In genomic region chr16:17367932-17368331, GRCh38 we compare ENCODE assay signal across 11 cellular contexts.
DNase-seq lines count a peak whose midpoint lies in the region; ATAC-seq and TF ChIP-seq lines count a peak whose summit lies in the region.
"Had no signal": no experiment of that assay in that cellular context is flagged by ENCODE, and none has a peak within 500 bp of the region (broad histone marks: within the 10 kb centered on the region; RNA-seq: fewer than 3 reads in every experiment).

No MANE protein-coding gene starts in this region.

- peaks cover 3% of the 10 kb centered on the region for H4K20me1 ChIP-seq in hepatocyte (ENCODE audit: insufficient read depth, poor library complexity, severe bottlenecking)

- WGBS in hepatocyte (ENCODE audit: low lambda C conversion rate, missing lambda C conversion rate) = 38% methylated on average over 10 of the region's 10 CpGs
- WGBS in transverse colon (ENCODE audit: low coverage in 1 of 2), 2 donors = 50 to 60% methylated on average over 6 to 10 of the region's 10 CpGs

- peaks cover 16% of the 10 kb centered on the region for H3K79me2 ChIP-seq in hepatocyte

- H3K4me1 ChIP-seq in breast epithelium (peaks cover 0 to 15% of the 10 kb centered on the region in 2 donors), hepatocyte (ENCODE audit: insufficient read depth) (peaks cover 32% of the 10 kb centered on the region), transverse colon (peaks cover 23 to 79% (median 24%) of the 10 kb centered on the region in 4 donors)

- H2AFZ ChIP-seq in hepatocyte = no peak overlapping the region

- POLR2A ChIA-PET in MCF 10A (lab: Yijun Ruan, JAX) = no interaction called here
- POLR2A ChIA-PET in activated B cell treated with CpG ODN at 0.5 μM for 24 hours (lab: Charles Lee) = interaction anchor here (1.4 to 3.9 kb wide), 5 partner anchors 10 to 66 kb away, joined by 5 to 27 read pairs (median 7); no protein-coding TSS in a partner anchor

- TF ChIP-seq EP300 in transverse colon (IDR thresholded peaks at IDR 0.05; ENCODE audit: low read depth) = no peak

- ATAC-seq in activated B cell treated with CpG ODN at 0.5 μM for 24 hours (ENCODE audit: low read depth) (no peak), GM21447 (IDR thresholded peaks at IDR 0.05; ENCODE audit: unreplicated experiment) (no peak)

- H3K4me1 Mint-ChIP-seq in MCF 10A (ENCODE audit: insufficient read depth, unreplicated experiment) (no peaks in the 10 kb centered on the region), activated B cell treated with CpG ODN at 0.5 μM for 24 hours (peaks cover 95% of the 10 kb centered on the region)

- peak; percentile 46 for DNase-seq in MCF 10A (ENCODE audit: unreplicated experiment)
- DNase-seq in breast epithelium (ENCODE audit: low spot score in 2 of 2) = no peak
- no peak for DNase-seq in activated B cell treated with CpG ODN at 0.5 μM for 24 hours
- peak; percentile 47 for DNase-seq in hepatocyte (ENCODE audit: low spot score)
- DNase-seq in transverse colon = peak; percentile 41
- DNase-seq in mucosa of gallbladder (ENCODE audit: low spot score) = no peak
- DNase-seq in epidermal melanocyte (ENCODE audit: insufficient read length, low spot score) = no peak
- DNase-seq: activated CD4-positive, alpha-beta T cell treated with anti-CD3 and anti-CD28 coated beads, Interleukin-2, amount 50 U/mL, for 4 hours; mammary epithelial cell; NCI-H774 had no signal

- H3K27me3 ChIP-seq in breast epithelium (no peaks in the 10 kb centered on the region), hepatocyte (no peaks in the 10 kb centered on the region), transverse colon (no peaks in the 10 kb centered on the region)

- H3K36me3 Mint-ChIP-seq in MCF 10A (ENCODE audit: insufficient read depth, unreplicated experiment) (no peaks in the 10 kb centered on the region), activated B cell treated with CpG ODN at 0.5 μM for 24 hours (ENCODE audit: low read depth) (no peaks in the 10 kb centered on the region)

- CTCF ChIA-PET in MCF 10A (lab: Yijun Ruan, JAX) = interaction anchor here (0.5 kb wide), 1 partner anchor 1405 kb away, joined by 3 read pairs; no protein-coding TSS in a partner anchor
- CTCF ChIA-PET in activated B cell treated with CpG ODN at 0.5 μM for 24 hours (lab: Charles Lee) = no interaction called here

- H3K27ac Mint-ChIP-seq in MCF 10A (ENCODE audit: low read depth, unreplicated experiment) (no peak overlapping the region), activated B cell treated with CpG ODN at 0.5 μM for 24 hours (peak overlapping the region; percentile 95)

- BruUV-seq in MCF 10A (replicated peaks; lab: Mats Ljungman, UMichigan) = no TSS peak

- no peak overlapping the region for H3K27ac ChIP-seq in breast epithelium
- H3K27ac ChIP-seq in hepatocyte = no peak overlapping the region
- peak overlapping the region; percentile 39 to 75 (median 70) for H3K27ac ChIP-seq in transverse colon

- H3K36me3 ChIP-seq in breast epithelium (no peaks in the 10 kb centered on the region), hepatocyte (replicated peaks; ENCODE audit: insufficient read depth, low read depth) (no peaks in the 10 kb centered on the region), transverse colon (no peaks in the 10 kb centered on the region)

- no peak for TF ChIP-seq CTCF in MCF 10A (IDR thresholded peaks at IDR 0.05; ENCODE audit: unreplicated experiment)
- no peak for TF ChIP-seq CTCF in breast epithelium (IDR thresholded peaks at IDR 0.05)
- no peak for TF ChIP-seq CTCF in activated B cell treated with CpG ODN at 0.5 μM for 24 hours (IDR thresholded peaks at IDR 0.05)
- TF ChIP-seq CTCF in hepatocyte (IDR thresholded peaks at IDR 0.05; ENCODE audit: poor library complexity) = no peak
- TF ChIP-seq CTCF in transverse colon (IDR thresholded peaks at IDR 0.05) = peak in 2 of 5 experiments; percentile 7 to 14

- H3K4me3 ChIP-seq in breast epithelium = no peak overlapping the region
- H3K4me3 ChIP-seq in hepatocyte = no peak overlapping the region
- no peak overlapping the region for H3K4me3 ChIP-seq in transverse colon

- H3K27me3 Mint-ChIP-seq in MCF 10A (ENCODE audit: insufficient read depth, unreplicated experiment) (no peaks in the 10 kb centered on the region), activated B cell treated with CpG ODN at 0.5 μM for 24 hours (no peaks in the 10 kb centered on the region)

- TF ChIP-seq POLR2A in breast epithelium (IDR thresholded peaks at IDR 0.05) (no peak), transverse colon (IDR thresholded peaks at IDR 0.05) (no peak)

- H3K4me3 Mint-ChIP-seq in MCF 10A (ENCODE audit: unreplicated experiment) = no peak overlapping the region
- peak overlapping the region; percentile 32 for H3K4me3 Mint-ChIP-seq in activated B cell treated with CpG ODN at 0.5 μM for 24 hours

- H3K4me2 ChIP-seq in hepatocyte = no peak overlapping the region

- intact Hi-C loops in MCF 10A (cut with micrococcal nuclease) = no loop called here
- intact Hi-C loops in breast epithelium (cut with DNase I; ENCODE audit: low total_unique reads) = no loop called here
- intact Hi-C loops in activated B cell treated with CpG ODN at 0.5 μM for 24 hours (cut with micrococcal nuclease) = loop anchor here (1.0 to 2.0 kb wide), 3 partner anchors 21 to 67 kb away; no protein-coding TSS in a partner anchor
- intact Hi-C loops in transverse colon (cut with DNase I; ENCODE audit: low total_unique reads) = no loop called here

- in situ Hi-C loops in transverse colon (cut with MboI; ENCODE audit: low pct_ligation_motif_present in 1 of 4, low pct_unique_long_range_greater_than_20kb in 1 of 4, low sequenced_read_pairs in 3 of 4) = no loop called here

- H3K9me3 Mint-ChIP-seq in MCF 10A (ENCODE audit: unreplicated experiment) (peaks cover 13% of the 10 kb centered on the region), activated B cell treated with CpG ODN at 0.5 μM for 24 hours (peaks cover 1% of the 10 kb centered on the region)

- H3K9me3 ChIP-seq in breast epithelium = no peaks in the 10 kb centered on the region
- no peaks in the 10 kb centered on the region for H3K9me3 ChIP-seq in hepatocyte (ENCODE audit: low read depth)
- H3K9me3 ChIP-seq in transverse colon = no peaks in the 10 kb centered on the region

- H3K9me2 ChIP-seq in hepatocyte (replicated peaks; ENCODE audit: insufficient read depth) = no peaks in the 10 kb centered on the region

Comparison
In these comparisons a context has a peak if more than half of its experiments do, and no peak if none do; other contexts are left out.
1. DNase-seq: peak in MCF 10A (single experiment), hepatocyte (single experiment) and transverse colon (single experiment); none in breast epithelium (0 of 2), activated B cell treated with CpG ODN at 0.5 μM for 24 hours (single experiment), mucosa of gallbladder (single experiment) and epidermal melanocyte (single experiment).
2. H3K27ac ChIP-seq: peak in transverse colon (4 of 4); none in breast epithelium (0 of 2) and hepatocyte (single experiment).